ENCODE assay signal across 8 cellular contexts in the genomic region with DNA sequence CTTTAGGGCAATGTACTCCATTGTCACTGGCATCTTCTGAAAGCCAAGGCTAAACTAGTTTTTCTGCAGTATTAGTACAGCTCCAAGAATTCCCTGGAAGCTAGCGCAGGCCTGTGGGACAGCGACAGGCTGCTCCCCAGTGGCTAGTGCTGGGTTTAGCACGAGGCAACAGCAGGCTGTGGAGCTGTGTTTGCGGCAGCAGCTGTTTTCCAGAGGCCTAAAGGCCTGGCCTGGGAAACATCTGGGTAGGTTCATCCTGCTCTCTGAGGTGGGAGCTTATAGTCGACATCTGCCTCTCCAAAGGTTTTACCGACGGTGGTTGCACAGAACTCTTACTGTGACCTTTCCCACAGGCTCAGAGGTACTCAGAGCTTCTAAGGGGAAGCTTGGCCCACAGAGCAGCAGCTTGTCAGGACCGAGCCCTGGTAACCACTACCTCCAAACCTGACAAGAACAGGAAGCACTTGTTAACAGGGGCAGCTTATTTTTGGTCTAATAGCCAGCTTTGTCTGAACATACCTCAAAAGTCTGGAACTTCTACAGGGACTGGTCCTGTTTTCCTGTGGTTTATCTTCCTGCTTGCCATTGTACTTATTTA. TPM values are rescaled to one million over a fixed set of nuclear protein-coding genes. Genes with fewer than 3 reads are reported as not detected.
DNase-seq lines count a peak whose midpoint lies in the region; ATAC-seq, FAIRE-seq and TF ChIP-seq lines count a peak whose summit lies in the region.

No MANE protein-coding gene starts in this region.

- intact Hi-C loops in HepG2 (cut with micrococcal nuclease; ENCODE audit: unreplicated experiment): loop anchor here (5.0 kb wide), 1 partner anchor 222 kb away; no protein-coding TSS in a partner anchor
- intact Hi-C loops in stomach (cut with DNase I; ENCODE audit: low total_unique reads): no loop called here

- DNase-seq in BJ (ENCODE audit: low read depth): no peak
- peak; percentile 27 for DNase-seq in HuH-7.5 (ENCODE audit: low spot score)
- DNase-seq in T47D (ENCODE audit: low read depth in 1 of 2, low spot score in 1 of 2): peak; percentile 33 to 59
- DNase-seq in HepG2 (ENCODE audit: low spot score): no peak
- no peak for DNase-seq in stomach

- H4K20me1 ChIP-seq in HepG2 (ENCODE audit: insufficient read depth, low read length): no peaks in the 10 kb centered on the region

- H3K4me3 ChIP-seq in BJ (ENCODE audit: low read depth, low read length) (no peak overlapping the region), HepG2 (replicated peaks in 1 of 3; ENCODE audit: insufficient read depth in 1 of 3, low read depth in 2 of 3, low read length in 3 of 3) (no peak overlapping the region), stomach (no peak overlapping the region)

- FAIRE-seq in HepG2 (lab: Jason Lieb, UNC): no peak

- no peak overlapping the region for H3K4me2 ChIP-seq in HepG2 (ENCODE audit: low read depth, low read length)

- BruUV-seq in HepG2 (replicated peaks; lab: Mats Ljungman, UMichigan): no TSS peak

- H3K4me1 ChIP-seq in HepG2 (ENCODE audit: insufficient read depth, low read length): peaks cover 16% of the 10 kb centered on the region
- H3K4me1 ChIP-seq in stomach: peaks cover 0 to 7% (median 2%) of the 10 kb centered on the region in 4 donors

- TF ChIP-seq CTCF in BJ (IDR thresholded peaks at IDR 0.05; ENCODE audit: insufficient read depth, low read depth, low read length): peak; percentile 61
- peak; percentile 66 for TF ChIP-seq CTCF in HepG2 (CRISPR knock-in tag; IDR thresholded peaks at IDR 0.05)
- no peak for TF ChIP-seq CTCF in stomach (IDR thresholded peaks at IDR 0.05)

- TF ChIP-seq RAD21 in HepG2 (CRISPR knock-in tag; IDR thresholded peaks at IDR 0.05): peak; percentile 58; the same call in 1 of the 2 replicates

- H3K27ac ChIP-seq in HepG2 (ENCODE audit: extremely low read length, insufficient read depth, low read length): no peak overlapping the region
- H3K27ac ChIP-seq in stomach: peak overlapping the region in 1 of 5 donors; percentile 6

- no peak; a peak in 1 of 4 replicates for TF ChIP-seq POLR2A in HepG2 (IDR thresholded peaks at IDR 0.05; ENCODE audit: insufficient read depth in 1 of 2, low read depth in 2 of 2, low read length in 2 of 2)
- TF ChIP-seq POLR2A in stomach (IDR thresholded peaks at IDR 0.05): no peak

- no peaks in the 10 kb centered on the region for H3K79me2 ChIP-seq in HepG2 (ENCODE audit: insufficient read depth, low read length)

- in situ Hi-C loops in T47D (cut with HindIII; ENCODE audit: low pct_unique_long_range_greater_than_20kb, low sequenced_read_pairs) (no loop called here), HepG2 (cut with HindIII; ENCODE audit: extremely low pct_ligation_motif_present, low pct_unique_long_range_greater_than_20kb) (no loop called here)

- H3K9me3 ChIP-seq in HepG2 (ENCODE audit: low read length): no peaks in the 10 kb centered on the region
- no peaks in the 10 kb centered on the region for H3K9me3 ChIP-seq in stomach

- 94% methylated on average over 3 of the region's 8 CpGs for WGBS in HepG2 (ENCODE audit: low lambda C conversion rate)
- WGBS in stomach, 5 donors: 51 to 64% (median 59%) methylated on average over 6 to 8 of the region's 8 CpGs

- CTCF ChIA-PET in BJ (lab: Yijun Ruan, JAX): interaction anchor here (0.9 to 1.6 kb wide), 7 partner anchors 9 to 328 kb away, joined by 3 to 17 read pairs (median 3); partner anchors contain the start of gene CC2D1B
- CTCF ChIA-PET in HepG2 (lab: Yijun Ruan, JAX; ENCODE audit: low intra/inter-chr PET ratio, low total read pairs): no interaction called here

- H2AFZ ChIP-seq in HepG2 (ENCODE audit: low read length): no peak overlapping the region

- ATAC-seq in HepG2 (peak; percentile 84), GM19397 (IDR thresholded peaks at IDR 0.05; ENCODE audit: unreplicated experiment) (no peak), GM19328 (IDR thresholded peaks at IDR 0.05; ENCODE audit: unreplicated experiment) (no peak), GM21619 (IDR thresholded peaks at IDR 0.05; ENCODE audit: unreplicated experiment) (no peak)

- H3K36me3 ChIP-seq in BJ (ENCODE audit: control insufficient read depth, insufficient read depth, low read length) (peaks cover 10% of the 10 kb centered on the region), HepG2 (replicated peaks in 1 of 2; ENCODE audit: control insufficient read depth in 1 of 2, insufficient read depth in 2 of 2, low read length in 2 of 2) (peaks cover 7 to 17% of the 10 kb centered on the region in 2 experiments; a peak in 4 of 5 replicates), stomach (peaks cover 14 to 69% (median 50%) of the 10 kb centered on the region in 4 donors)

- POLR2A ChIA-PET in BJ (lab: Charles Lee): no interaction called here
- POLR2A ChIA-PET in HepG2 (lab: Yijun Ruan, JAX): interaction anchor here (1.2 kb wide), 1 partner anchor 43 kb away, joined by 5 read pairs; no protein-coding TSS in a partner anchor

- H3K9ac ChIP-seq in HepG2 (ENCODE audit: insufficient read depth, low read depth, low read length): no peak overlapping the region

- TF ChIP-seq EP300 in HepG2 (IDR thresholded peaks at IDR 0.05; ENCODE audit: low read depth in 2 of 2, low read length in 2 of 2) (no peak), HepG2 (CRISPR knock-in tag; IDR thresholded peaks at IDR 0.05; ENCODE audit: borderline replicate concordance) (no peak), stomach (IDR thresholded peaks at IDR 0.05) (no peak)

- no peaks in the 10 kb centered on the region for H3K27me3 ChIP-seq in BJ (ENCODE audit: control insufficient read depth, insufficient read depth, low read length)
- H3K27me3 ChIP-seq in HepG2 (ENCODE audit: control insufficient read depth in 1 of 2, insufficient read depth in 2 of 2, low read length in 2 of 2): no peaks in the 10 kb centered on the region; a peak in 1 of 5 replicates
- no peaks in the 10 kb centered on the region for H3K27me3 ChIP-seq in stomach

RNA-seq across cellular contexts. Expression of gene CC2D1B, which starts 17.2 kb away (rescaled TPM):
- polyA plus RNA-seq in BJ (2011; rRNA removed) (13.1 and 18.9 TPM in 2 replicates), HepG2 (2011; rRNA removed) (7.2 and 11.7 TPM in 2 replicates), stomach (10 to 100 TPM; 11.6 to 15.6 (median 15.1) TPM)
- 15.1 and 19.5 TPM in 2 replicates for polyA minus RNA-seq in BJ (2011; rRNA and poly(A)+ RNA removed)
- total RNA-seq in HepG2 (2016; rRNA removed; fragmentation: Illumina TruSeq; extraction: Trizol) (11.5 and 19.2 TPM in 2 replicates), stomach (10 to 100 TPM; 27.0 to 81.0 (median 31.5) TPM)
- total RNA-seq in HepG2 (2016; cell fraction: cytosol; rRNA removed; fragmentation: Illumina TruSeq; extraction: Trizol; ENCODE audit: low read depth): 3.3 and 5.5 TPM in 2 replicates
- total RNA-seq in HepG2 (2016; cell fraction: insoluble cytoplasmic fraction; rRNA removed; fragmentation: Illumina TruSeq; extraction: Trizol): 11.9 and 18.4 TPM in 2 replicates
- 5.4 and 7.6 TPM in 2 replicates for total RNA-seq in HepG2 (2016; cell fraction: membrane; rRNA removed; fragmentation: Illumina TruSeq; extraction: Trizol)
- total RNA-seq in HepG2 (2016; cell fraction: nucleus; rRNA removed; fragmentation: Illumina TruSeq; extraction: Trizol): 22.1 and 25.1 TPM in 2 replicates
- 3.5 and 4.3 TPM in 2 replicates for polyA plus RNA-seq in HepG2 (2011; cell fraction: cytosol; rRNA removed)
- polyA plus RNA-seq in HepG2 (2011; cell fraction: nucleus; rRNA removed): 30.6 and 35.5 TPM in 2 replicates
- polyA plus RNA-seq in HepG2 (2012): 6.5 and 7.1 TPM in 2 replicates
- polyA plus RNA-seq in HepG2 (2016; cell fraction: cytosol; fragmentation: Illumina TruSeq; extraction: Trizol; ENCODE audit: low read depth): 1.2 and 1.7 TPM in 2 replicates
- polyA plus RNA-seq in HepG2 (2016; cell fraction: insoluble cytoplasmic fraction; fragmentation: Illumina TruSeq; extraction: Trizol; ENCODE audit: low read depth): 10.2 and 12.7 TPM in 2 replicates
- polyA plus RNA-seq in HepG2 (2016; cell fraction: membrane; fragmentation: Illumina TruSeq; extraction: Trizol; ENCODE audit: low read depth): 3.4 and 4.2 TPM in 2 replicates
- 34.4 and 38.3 TPM in 2 replicates for polyA plus RNA-seq in HepG2 (2016; cell fraction: nucleus; fragmentation: Illumina TruSeq; extraction: Trizol; ENCODE audit: insufficient read depth, low read depth)
- 12.4 and 24.4 TPM in 2 replicates for polyA minus RNA-seq in HepG2 (2011; rRNA and poly(A)+ RNA removed; ENCODE audit: low replicate concordance)
- 11.1 and 13.8 TPM in 2 replicates for polyA minus RNA-seq in HepG2 (2011; cell fraction: cytosol; rRNA and poly(A)+ RNA removed)
- 23.9 and 32.8 TPM in 2 replicates for polyA minus RNA-seq in HepG2 (2011; cell fraction: nucleus; rRNA and poly(A)+ RNA removed)

RNA-seq across cellular contexts. Expression of gene ORC1, which starts 55.4 kb away (rescaled TPM):
- polyA plus RNA-seq in BJ (2011; rRNA removed) (2.8 and 3.1 TPM in 2 replicates), HepG2 (2011; rRNA removed) (4.6 and 7.0 TPM in 2 replicates), stomach (1 to 10 TPM; 1.1 to 1.7 (median 1.6) TPM)
- 1.6 and 3.1 TPM in 2 replicates for polyA minus RNA-seq in BJ (2011; rRNA and poly(A)+ RNA removed)
- total RNA-seq in HepG2 (2016; rRNA removed; fragmentation: Illumina TruSeq; extraction: Trizol) (23.5 and 32.5 TPM in 2 replicates), stomach (10 to 100 TPM in 2 of 5 donors, 1 to 10 TPM in 3; 1.4 to 19.4 (median 2.2) TPM)
- 3.9 and 5.6 TPM in 2 replicates for total RNA-seq in HepG2 (2016; cell fraction: cytosol; rRNA removed; fragmentation: Illumina TruSeq; extraction: Trizol; ENCODE audit: low read depth)
- 23.9 and 30.9 TPM in 2 replicates for total RNA-seq in HepG2 (2016; cell fraction: insoluble cytoplasmic fraction; rRNA removed; fragmentation: Illumina TruSeq; extraction: Trizol)
- total RNA-seq in HepG2 (2016; cell fraction: membrane; rRNA removed; fragmentation: Illumina TruSeq; extraction: Trizol): 11.2 and 12.3 TPM in 2 replicates
- 15.4 and 16.0 TPM in 2 replicates for total RNA-seq in HepG2 (2016; cell fraction: nucleus; rRNA removed; fragmentation: Illumina TruSeq; extraction: Trizol)
- polyA plus RNA-seq in HepG2 (2011; cell fraction: cytosol; rRNA removed): 4.3 and 7.5 TPM in 2 replicates
- 3.6 and 4.3 TPM in 2 replicates for polyA plus RNA-seq in HepG2 (2011; cell fraction: nucleus; rRNA removed)
- polyA plus RNA-seq in HepG2 (2012): 2.5 and 5.7 TPM in 2 replicates
- 1.8 and 2.2 TPM in 2 replicates for polyA plus RNA-seq in HepG2 (2016; cell fraction: cytosol; fragmentation: Illumina TruSeq; extraction: Trizol; ENCODE audit: low read depth)
- polyA plus RNA-seq in HepG2 (2016; cell fraction: insoluble cytoplasmic fraction; fragmentation: Illumina TruSeq; extraction: Trizol; ENCODE audit: low read depth): 21.0 and 21.7 TPM in 2 replicates
- polyA plus RNA-seq in HepG2 (2016; cell fraction: membrane; fragmentation: Illumina TruSeq; extraction: Trizol; ENCODE audit: low read depth): 4.3 and 5.4 TPM in 2 replicates
- polyA plus RNA-seq in HepG2 (2016; cell fraction: nucleus; fragmentation: Illumina TruSeq; extraction: Trizol; ENCODE audit: insufficient read depth, low read depth): 13.3 and 13.8 TPM in 2 replicates
- polyA minus RNA-seq in HepG2 (2011; rRNA and poly(A)+ RNA removed; ENCODE audit: low replicate concordance): 10.5 and 58.7 TPM in 2 replicates
- polyA minus RNA-seq in HepG2 (2011; cell fraction: cytosol; rRNA and poly(A)+ RNA removed): 3.5 and 5.4 TPM in 2 replicates
- polyA minus RNA-seq in HepG2 (2011; cell fraction: nucleus; rRNA and poly(A)+ RNA removed): 5.2 and 6.1 TPM in 2 replicates

RNA-seq across cellular contexts. Expression of gene PRPF38A, which starts 55.6 kb away (rescaled TPM):
- 14.2 and 19.6 TPM in 2 replicates for polyA plus RNA-seq in BJ (2011; rRNA removed)
- 12.3 and 14.5 TPM in 2 replicates for polyA minus RNA-seq in BJ (2011; rRNA and poly(A)+ RNA removed)
- 45.5 and 60.0 TPM in 2 replicates for total RNA-seq in HepG2 (2016; rRNA removed; fragmentation: Illumina TruSeq; extraction: Trizol)
- total RNA-seq in HepG2 (2016; cell fraction: cytosol; rRNA removed; fragmentation: Illumina TruSeq; extraction: Trizol; ENCODE audit: low read depth): 24.0 and 30.6 TPM in 2 replicates
- 47.2 and 58.7 TPM in 2 replicates for total RNA-seq in HepG2 (2016; cell fraction: insoluble cytoplasmic fraction; rRNA removed; fragmentation: Illumina TruSeq; extraction: Trizol)
- total RNA-seq in HepG2 (2016; cell fraction: membrane; rRNA removed; fragmentation: Illumina TruSeq; extraction: Trizol): 38.0 and 40.1 TPM in 2 replicates
- total RNA-seq in HepG2 (2016; cell fraction: nucleus; rRNA removed; fragmentation: Illumina TruSeq; extraction: Trizol): 30.0 and 32.4 TPM in 2 replicates
- polyA plus RNA-seq in HepG2 (2011; rRNA removed): 18.3 and 19.5 TPM in 2 replicates
- 11.5 and 12.6 TPM in 2 replicates for polyA plus RNA-seq in HepG2 (2011; cell fraction: cytosol; rRNA removed)
- polyA plus RNA-seq in HepG2 (2011; cell fraction: nucleus; rRNA removed): 28.2 and 31.9 TPM in 2 replicates
- polyA plus RNA-seq in HepG2 (2012): 20.5 and 34.5 TPM in 2 replicates
- 46.0 and 48.7 TPM in 2 replicates for polyA plus RNA-seq in HepG2 (2016; cell fraction: cytosol; fragmentation: Illumina TruSeq; extraction: Trizol; ENCODE audit: low read depth)
- 73.6 and 78.2 TPM in 2 replicates for polyA plus RNA-seq in HepG2 (2016; cell fraction: insoluble cytoplasmic fraction; fragmentation: Illumina TruSeq; extraction: Trizol; ENCODE audit: low read depth)
- polyA plus RNA-seq in HepG2 (2016; cell fraction: membrane; fragmentation: Illumina TruSeq; extraction: Trizol; ENCODE audit: low read depth): 51.2 and 53.5 TPM in 2 replicates
- polyA plus RNA-seq in HepG2 (2016; cell fraction: nucleus; fragmentation: Illumina TruSeq; extraction: Trizol; ENCODE audit: insufficient read depth, low read depth): 53.4 and 55.7 TPM in 2 replicates
- polyA minus RNA-seq in HepG2 (2011; rRNA and poly(A)+ RNA removed; ENCODE audit: low replicate concordance): 20.8 and 52.1 TPM in 2 replicates
- polyA minus RNA-seq in HepG2 (2011; cell fraction: cytosol; rRNA and poly(A)+ RNA removed): 8.8 and 10.9 TPM in 2 replicates
- 51.6 and 60.4 TPM in 2 replicates for polyA minus RNA-seq in HepG2 (2011; cell fraction: nucleus; rRNA and poly(A)+ RNA removed)
- total RNA-seq in stomach: 10 to 100 TPM in 3 of 5 donors, 1 to 10 TPM in 2; 7.6 to 21.7 (median 11.6) TPM
- polyA plus RNA-seq in stomach: 10 to 100 TPM; 12.8 to 21.1 (median 15.1) TPM

Comparison
In these comparisons a context has a peak if more than half of its experiments do, and no peak if none do; other contexts are left out.
1. DNase-seq: peak in HuH-7.5 (single experiment) and T47D (2 of 2); none in BJ (single experiment), HepG2 (single experiment) and stomach (single experiment).
2. CTCF ChIP-seq: peak in BJ (single experiment) and HepG2 (single experiment); none in stomach (0 of 7).